In the genomic region with DNA sequence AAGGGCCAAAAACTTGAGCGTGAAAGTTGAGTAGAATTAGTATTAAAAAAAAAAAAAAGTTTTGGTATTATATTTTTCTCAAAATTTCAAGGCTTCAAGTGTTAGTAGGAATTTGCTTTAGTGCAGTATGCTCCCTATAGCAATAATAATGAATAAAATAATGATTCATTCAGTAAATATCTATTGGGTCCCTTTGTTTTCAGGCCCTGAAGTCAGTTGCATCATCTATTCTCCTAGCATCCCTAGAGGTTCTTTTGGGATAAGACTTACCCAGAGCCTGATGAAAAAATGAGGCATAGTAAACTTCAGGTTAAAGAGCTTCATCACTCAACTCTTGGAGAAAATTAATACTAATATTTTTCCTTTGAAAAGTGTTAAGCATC, we compare ENCODE assay signal across 8 cellular contexts. TPM values are rescaled to one million over a fixed set of nuclear protein-coding genes. Genes with fewer than 3 reads are reported as not detected.
DNase-seq lines count a peak whose midpoint lies in the region; ATAC-seq and TF ChIP-seq lines count a peak whose summit lies in the region.

No MANE protein-coding gene starts in this region.

- no peaks in the 10 kb centered on the region for H3K9me3 ChIP-seq in CD8-positive, alpha-beta memory T cell (ENCODE audit: low read length)
- H3K9me3 ChIP-seq in MG63 (no peaks in the 10 kb centered on the region), ectodermal cell (ENCODE audit: control insufficient read depth, low read length) (no peaks in the 10 kb centered on the region), neural progenitor cell (ENCODE audit: low read depth) (no peaks in the 10 kb centered on the region)

- peaks cover 29% of the 10 kb centered on the region for H4K20me1 ChIP-seq in neural progenitor cell (ENCODE audit: low read depth)

- H3F3A ChIP-seq in neural progenitor cell (ENCODE audit: low read depth): peaks cover 42% of the 10 kb centered on the region

- H3K9ac ChIP-seq in neural progenitor cell: no peak overlapping the region

- H3K27me3 Mint-ChIP-seq in CD8-positive, alpha-beta memory T cell: no peaks in the 10 kb centered on the region
- H3K27me3 Mint-ChIP-seq in neural progenitor cell (ENCODE audit: insufficient read depth, low read depth): peaks cover 2% of the 10 kb centered on the region

- H3K4me1 Mint-ChIP-seq in CD8-positive, alpha-beta memory T cell: peaks cover 21 to 31% (median 22%) of the 10 kb centered on the region in 3 donors
- H3K4me1 Mint-ChIP-seq in neural progenitor cell: peaks cover 22% of the 10 kb centered on the region

- ATAC-seq in HG02798 (IDR thresholded peaks at IDR 0.05; ENCODE audit: poor library complexity, unreplicated experiment) (no peak), GM18870 (IDR thresholded peaks at IDR 0.05; ENCODE audit: unreplicated experiment) (no peak)

- no peaks in the 10 kb centered on the region for H3K9me3 Mint-ChIP-seq in CD8-positive, alpha-beta memory T cell
- H3K9me3 Mint-ChIP-seq in neural progenitor cell: no peaks in the 10 kb centered on the region

- H3K4me2 ChIP-seq in neural progenitor cell: peak overlapping the region; percentile 94

- WGBS in ectodermal cell, 2 experiments: 17% methylated on average over 1 of the region's 1 CpG; no CpG with 5 or more reads in 1 of the 2 experiments

- H3K36me3 ChIP-seq in CD8-positive, alpha-beta memory T cell (ENCODE audit: insufficient read depth, low read length): no peaks in the 10 kb centered on the region
- H3K36me3 ChIP-seq in MG63 (peaks cover 5% of the 10 kb centered on the region), ectodermal cell (ENCODE audit: control insufficient read depth, insufficient read depth, low read length) (no peaks in the 10 kb centered on the region), neural progenitor cell (no peaks in the 10 kb centered on the region)

- no peaks in the 10 kb centered on the region for H3K27me3 ChIP-seq in CD8-positive, alpha-beta memory T cell (ENCODE audit: insufficient read depth, low read length, poor library complexity, severe bottlenecking)
- H3K27me3 ChIP-seq in MG63 (no peaks in the 10 kb centered on the region), ectodermal cell (ENCODE audit: control insufficient read depth, insufficient read depth, low read length, poor library complexity, severe bottlenecking) (peaks cover 44% of the 10 kb centered on the region), neural progenitor cell (peaks cover 41% of the 10 kb centered on the region)

- TF ChIP-seq CTCF in neural progenitor cell (IDR thresholded peaks at IDR 0.05): no peak

- peak overlapping the region in 2 of 8 donors; percentile 38 to 95 for H3K27ac Mint-ChIP-seq in CD8-positive, alpha-beta memory T cell
- no peak overlapping the region for H3K27ac Mint-ChIP-seq in neural progenitor cell

- peaks cover 26% of the 10 kb centered on the region for H3K79me2 ChIP-seq in neural progenitor cell (ENCODE audit: low read depth)

- H3K36me3 Mint-ChIP-seq in CD8-positive, alpha-beta memory T cell: peaks cover 0 to 4% (median 0%) of the 10 kb centered on the region in 3 donors
- no peaks in the 10 kb centered on the region for H3K36me3 Mint-ChIP-seq in neural progenitor cell

- no peak for DNase-seq in CD8-positive, alpha-beta memory T cell
- DNase-seq in MG63 (no peak), neural progenitor cell (ENCODE audit: low spot score) (no peak), anterior cingulate cortex (lab: John Stamatoyannopoulos, UW) (no peak), COLO829 (ENCODE audit: low spot score) (no peak)

- peaks cover 20% of the 10 kb centered on the region for H3K4me1 ChIP-seq in CD8-positive, alpha-beta memory T cell (ENCODE audit: insufficient read depth, low read length)
- no peaks in the 10 kb centered on the region for H3K4me1 ChIP-seq in ectodermal cell (ENCODE audit: control insufficient read depth, insufficient read depth, low read length)
- peaks cover 9% of the 10 kb centered on the region for H3K4me1 ChIP-seq in neural progenitor cell

- H3K27ac ChIP-seq in CD8-positive, alpha-beta memory T cell (ENCODE audit: low read depth, low read length): peak overlapping the region; percentile 66
- H3K27ac ChIP-seq in ectodermal cell (ENCODE audit: insufficient read depth, low read depth, low read length, poor library complexity, severe bottlenecking) (no peak overlapping the region), neural progenitor cell (no peak overlapping the region)

- H3K4me3 ChIP-seq in CD8-positive, alpha-beta memory T cell (ENCODE audit: low read length): peak overlapping the region; percentile 81
- H3K4me3 ChIP-seq in MG63 (peak overlapping the region; percentile 76), ectodermal cell (ENCODE audit: insufficient read depth, low read depth, low read length) (peak overlapping the region; percentile 85), neural progenitor cell (peak overlapping the region; percentile 85)

- CTCF ChIA-PET in CD8-positive, alpha-beta memory T cell (lab: Charles Lee): interaction anchor here (1.0 to 8.4 kb wide), 2 partner anchors 20 to 197 kb away, joined by 4 to 66 read pairs; a partner anchor contains a TSS

- POLR2A ChIA-PET in CD8-positive, alpha-beta memory T cell (lab: Charles Lee): interaction anchor here (1.3 to 2.1 kb wide), 4 partner anchors 20 to 152 kb away, joined by 3 to 23 read pairs (median 7); a partner anchor contains a TSS

- H3K4me3 Mint-ChIP-seq in CD8-positive, alpha-beta memory T cell: peak overlapping the region in 6 of 7 donors; percentile 80 to 98 (median 92)
- peak overlapping the region; percentile 95 for H3K4me3 Mint-ChIP-seq in neural progenitor cell

- no peak overlapping the region for H2AFZ ChIP-seq in neural progenitor cell (replicated peaks)

RNA-seq across cellular contexts. Expression of a gene that starts 1.1 kb away (rescaled TPM):
- total RNA-seq in CD8-positive, alpha-beta memory T cell: 10 to 100 TPM; 46.8 to 49.9 TPM
- polyA plus RNA-seq in CD8-positive, alpha-beta memory T cell: 5.0 TPM
- total RNA-seq in MG63 (2014; rRNA removed; shearing (Covaris generic); ENCODE audit: low replicate concordance): 53.0 and 76.8 TPM in 2 replicates
- polyA plus RNA-seq in ectodermal cell (2013, experiment 1 of 4): 31.8 TPM
- polyA plus RNA-seq in ectodermal cell (2013, experiment 2 of 4): 25.7 TPM
- polyA plus RNA-seq in ectodermal cell (2013, experiment 3 of 4): 24.7 TPM
- polyA plus RNA-seq in ectodermal cell (2013, experiment 4 of 4): 29.7 TPM
- 28.7 and 46.5 TPM in 2 replicates for total RNA-seq in neural progenitor cell (ENCODE audit: low replicate concordance)

RNA-seq across cellular contexts. Expression of a gene that starts 20.3 kb away (rescaled TPM):
- total RNA-seq in CD8-positive, alpha-beta memory T cell: 10 to 100 TPM; 52.1 to 53.8 TPM
- polyA plus RNA-seq in CD8-positive, alpha-beta memory T cell: 42.8 TPM
- total RNA-seq in MG63 (2014; rRNA removed; shearing (Covaris generic); ENCODE audit: low replicate concordance): 9.7 and 13.8 TPM in 2 replicates
- 33.8 TPM for polyA plus RNA-seq in ectodermal cell (2013, experiment 1 of 4)
- polyA plus RNA-seq in ectodermal cell (2013, experiment 2 of 4): 39.9 TPM
- 24.1 TPM for polyA plus RNA-seq in ectodermal cell (2013, experiment 3 of 4)
- polyA plus RNA-seq in ectodermal cell (2013, experiment 4 of 4): 27.3 TPM
- total RNA-seq in neural progenitor cell (ENCODE audit: low replicate concordance): 43.9 and 81.6 TPM in 2 replicates

RNA-seq across cellular contexts. Expression of a gene that starts 51.5 kb away (rescaled TPM):
- total RNA-seq in CD8-positive, alpha-beta memory T cell: 10 to 100 TPM; 26.9 to 27.6 TPM
- polyA plus RNA-seq in CD8-positive, alpha-beta memory T cell: 8.4 TPM
- total RNA-seq in MG63 (2014; rRNA removed; shearing (Covaris generic); ENCODE audit: low replicate concordance): 1.9 and 3.5 TPM in 2 replicates
- polyA plus RNA-seq in ectodermal cell (2013, experiment 1 of 4): 2.0 TPM
- polyA plus RNA-seq in ectodermal cell (2013, experiment 2 of 4): 2.3 TPM
- polyA plus RNA-seq in ectodermal cell (2013, experiment 3 of 4): 1.5 TPM
- 1.6 TPM for polyA plus RNA-seq in ectodermal cell (2013, experiment 4 of 4)
- total RNA-seq in neural progenitor cell (ENCODE audit: low replicate concordance): 1.1 TPM in 2 replicates
